In the genomic region with DNA sequence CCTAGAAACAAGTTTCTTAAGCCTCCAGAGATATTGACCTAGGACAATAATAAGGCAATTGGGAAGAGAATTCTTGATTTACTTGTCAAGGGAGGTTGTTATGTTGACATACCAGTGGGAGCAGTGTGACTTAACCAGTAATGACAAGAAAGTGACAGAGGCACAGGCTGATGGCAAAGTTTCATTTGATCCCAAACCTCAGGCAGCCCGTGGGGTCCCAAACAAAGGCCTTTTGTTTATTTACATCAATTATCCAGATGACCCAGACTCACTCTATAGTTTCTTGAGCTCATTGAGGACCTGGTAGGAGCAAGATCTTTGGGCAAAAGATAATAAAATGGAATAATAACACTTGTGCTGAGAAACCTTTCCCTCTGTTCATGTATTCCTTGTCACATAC, we compare ENCODE assay signal across 26 cellular contexts.
"Had no signal": no experiment of that assay in that cellular context is flagged by ENCODE, and none has a peak within 500 bp of the region (broad histone marks: within the 10 kb centered on the region; RNA-seq: fewer than 3 reads in every experiment).

No MANE protein-coding gene starts in this region.

- H3K9me3 ChIP-seq: neutrophil, pancreas, prostate gland, right lobe of liver, sigmoid colon, stomach, thoracic aorta, thyroid gland, tibial nerve, upper lobe of left lung, vagina had no signal

- H3K36me3 ChIP-seq: neutrophil, pancreas, prostate gland, right lobe of liver, sigmoid colon, stomach, thoracic aorta, thyroid gland, tibial nerve, upper lobe of left lung, vagina had no signal

- ATAC-seq: naive thymus-derived CD8-positive, alpha-beta T cell; natural killer cell treated with Interleukin-12 subunit alpha and Interleukin-12 subunit beta and Interleukin-15 and Interleukin-18, amount 100 ng/mL, for 72 hours; pancreas; right cardiac atrium; right lobe of liver; stimulated activated effector memory CD8-positive, alpha-beta T cell treated with anti-CD3 and anti-CD28 coated beads, Interleukin-12 subunit alpha, Interleukin-12 subunit beta, amount 100 ng/mL, for 72 hours; stimulated activated naive B cell treated with anti-CD40 and anti-IgM and Interleukin-4, amounts not matched to agents 10 μg/mL and 1 μg/mL and 100 μg/mL, for 72 hours had no signal

- H3K27ac ChIP-seq: neutrophil, pancreas, prostate gland, right lobe of liver, sigmoid colon, stomach, thoracic aorta, thyroid gland, tibial nerve, upper lobe of left lung, vagina had no signal

- H3K4me1 ChIP-seq: pancreas, prostate gland, right lobe of liver, stomach, tibial nerve, upper lobe of left lung, vagina had no signal

- H3K4me3 ChIP-seq: pancreas, prostate gland, right lobe of liver, sigmoid colon, stomach, thoracic aorta, thyroid gland, tibial nerve, upper lobe of left lung, vagina had no signal

- H3K27me3 ChIP-seq: neutrophil, pancreas, right lobe of liver, sigmoid colon, stomach, thyroid gland, tibial nerve, upper lobe of left lung, vagina had no signal

- DNase-seq: naive B cell; naive thymus-derived CD8-positive, alpha-beta T cell; nephron progenitor cell; nucleus accumbens; pancreas; right cardiac atrium; right lobe of liver; sigmoid colon; small intestine; stimulated activated CD4-positive, alpha-beta T cell treated with anti-CD3 and anti-CD28 coated beads, Interleukin-15, amount 100 ng/mL, for 24 hours; stimulated activated CD4-positive, alpha-beta T cell treated with anti-CD3 and anti-CD28 coated beads, Interleukin-2, amount 100 ng/mL, for 24 hours; stimulated activated CD4-positive, alpha-beta T cell treated with anti-CD3 and anti-CD28 coated beads, Interleukin-2, amount 100 ng/mL, for 48 hours; stimulated activated CD4-positive, alpha-beta T cell treated with anti-CD3 and anti-CD28 coated beads, Interleukin-4, amount 100 ng/mL, for 24 hours; stimulated activated naive B cell treated with anti-CD40 and anti-IgM and Interleukin-4, amounts not matched to agents 10 μg/mL and 1 μg/mL and 100 μg/mL, for 72 hours; stimulated activated naive CD4-positive, alpha-beta T cell treated with Interleukin-2 at 50 U/mL for 16 hours; stomach; thyroid gland; trophoblast cell; upper lobe of left lung had no signal
